Comparison of ENCODE assay signal across 8 cellular contexts in the genomic region with DNA sequence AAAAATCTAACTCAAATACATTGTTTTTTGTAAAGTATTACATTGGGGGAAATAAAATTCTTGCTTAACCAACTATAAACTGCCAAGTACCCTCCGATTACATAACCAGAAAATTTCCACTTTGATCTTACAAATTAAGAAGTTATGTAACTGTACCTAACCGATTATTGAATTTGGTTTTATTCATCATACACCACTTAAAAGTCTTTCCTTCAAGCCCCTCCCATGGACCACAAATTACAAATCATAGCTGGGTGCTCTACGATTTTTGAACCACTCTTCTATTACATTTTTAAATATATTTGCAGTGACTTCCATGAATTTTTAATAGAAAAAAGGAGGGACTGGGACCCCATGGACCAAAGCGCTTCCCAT. TPM values are rescaled to one million over a fixed set of nuclear protein-coding genes. Genes with fewer than 3 reads are reported as not detected.
A peak's percentile ranks its signal among the peaks of the same experiment; 100 is the strongest.
DNase-seq lines count a peak whose midpoint lies in the region; FAIRE-seq and TF ChIP-seq lines count a peak whose summit lies in the region.

No MANE protein-coding gene starts in this region.

- no peak overlapping the region for H3K23ac ChIP-seq in trophoblast cell (ENCODE audit: low read length)

- H3K9me3 ChIP-seq in OCI-LY7 (ENCODE audit: low read length) (no peaks in the 10 kb centered on the region), trophoblast cell (ENCODE audit: insufficient read depth, low read depth, low read length) (peaks cover 4% of the 10 kb centered on the region)

- H2BK12ac ChIP-seq in trophoblast cell (ENCODE audit: low read length): no peak overlapping the region

- peak overlapping the region; percentile 39 for H3K9ac ChIP-seq in trophoblast cell (ENCODE audit: low read length)

- H3K4me3 ChIP-seq in GM12875 (ENCODE audit: low read depth, low read length) (peak overlapping the region; percentile 72), OCI-LY7 (ENCODE audit: low read depth, low read length, poor library complexity, severe bottlenecking) (peak overlapping the region; percentile 77), trophoblast cell (ENCODE audit: low read depth, low read length) (peak overlapping the region; percentile 84)

- intact Hi-C loops in OCI-LY7 (cut with micrococcal nuclease; ENCODE audit: unreplicated experiment): loop anchor here (5.0 to 10.0 kb wide), 3 partner anchors 55 to 473 kb away; no protein-coding TSS in a partner anchor

- H4K12ac ChIP-seq in trophoblast cell (ENCODE audit: low read depth, low read length): no peak overlapping the region

- H3K27me3 ChIP-seq in trophoblast cell (ENCODE audit: insufficient read depth, low read length): no peaks in the 10 kb centered on the region

- no peak for TF ChIP-seq POLR2A in GM12892 (IDR thresholded peaks at IDR 0.05; ENCODE audit: low read depth, low read length)

- H3K4me2 ChIP-seq in OCI-LY7 (ENCODE audit: low read length) (peak overlapping the region; percentile 55), trophoblast cell (ENCODE audit: low read length) (peak overlapping the region; percentile 46)

- TSS peak; percentile 71 for BruUV-seq in OCI-LY7 (replicated peaks; lab: Mats Ljungman, UMichigan)

- no peak overlapping the region for H3K18ac ChIP-seq in trophoblast cell (ENCODE audit: low read length)

- H4K20me1 ChIP-seq in OCI-LY7 (ENCODE audit: insufficient read depth, low read length): no peaks in the 10 kb centered on the region

- H3K4me1 ChIP-seq in OCI-LY7 (ENCODE audit: insufficient read depth, low read length, poor library complexity, severe bottlenecking) (peaks cover 52% of the 10 kb centered on the region), trophoblast cell (ENCODE audit: control insufficient read depth in 1 of 2, insufficient read depth in 2 of 2, low read length in 2 of 2) (no peaks in the 10 kb centered on the region)

- CTCF ChIA-PET in OCI-LY7 (lab: Charles Lee; ENCODE audit: unreplicated experiment): interaction anchor here (1.3 kb wide), 1 partner anchor 68 kb away, joined by 4 read pairs; no protein-coding TSS in a partner anchor

- DNase-seq in OCI-LY7 (ENCODE audit: low spot score) (peak; percentile 19), trophoblast cell (peak in 1 of 2 donors; percentile 32), islet precursor cell (no peak), GM12892 (ENCODE audit: insufficient read length) (no peak), SIG-M5 treated with dmso at 0.1 percent for 504 hours (lab: John Stamatoyannopoulos, UW; ENCODE audit: unreplicated experiment) (no peak), glomerular visceral epithelial cell (ENCODE audit: extremely low spot score) (no peak)

- no peak overlapping the region for H3K14ac ChIP-seq in trophoblast cell (ENCODE audit: low read length)

- H3K4ac ChIP-seq in trophoblast cell (ENCODE audit: low read depth, low read length): no peak overlapping the region

- no peaks in the 10 kb centered on the region for H3K9me2 ChIP-seq in OCI-LY7 (ENCODE audit: insufficient read depth, low read length)

- no peak overlapping the region for H4K8ac ChIP-seq in trophoblast cell (ENCODE audit: low read depth, low read length)

- H3K79me2 ChIP-seq in OCI-LY7 (ENCODE audit: insufficient read depth, low read depth, low read length) (peaks cover 61% of the 10 kb centered on the region), trophoblast cell (ENCODE audit: control insufficient read depth, insufficient read depth, low read length, poor library complexity) (no peaks in the 10 kb centered on the region)

- POLR2A ChIA-PET in OCI-LY7 (lab: Charles Lee): interaction anchor here (0.6 to 1.9 kb wide), 15 partner anchors 9 to 461 kb away, joined by 3 to 13 read pairs (median 5); partner anchors contain the start of genes ZNF107 and ZNF736

- peaks cover 24% of the 10 kb centered on the region for H3K36me3 ChIP-seq in OCI-LY7 (ENCODE audit: insufficient read depth, low read length)
- H3K36me3 ChIP-seq in trophoblast cell (ENCODE audit: control insufficient read depth in 1 of 2, insufficient read depth in 2 of 2, low read length in 2 of 2): no peaks in the 10 kb centered on the region

- H2AK5ac ChIP-seq in trophoblast cell (ENCODE audit: low read length): no peak overlapping the region

- WGBS in trophoblast cell (ENCODE audit: extremely low coverage, insufficient coverage, insufficient read length): no CpG with 5 or more reads among the region's 4 CpGs

- TF ChIP-seq CTCF in GM12875 (IDR thresholded peaks at IDR 0.05; ENCODE audit: borderline replicate concordance, insufficient read depth, low read depth, low read length): no peak
- no peak for TF ChIP-seq CTCF in OCI-LY7 (conservative IDR thresholded peaks at IDR 0.05; ENCODE audit: low read length)

- peak; percentile 18 for FAIRE-seq in endometrium (lab: Jason Lieb, UNC)
- no peak for FAIRE-seq in GM12892 (lab: Jason Lieb, UNC)

- H2AFZ ChIP-seq in OCI-LY7 (ENCODE audit: low read length) (peak overlapping the region; percentile 69; the same call in 1 of the 2 replicates), trophoblast cell (ENCODE audit: insufficient read depth, low read length, poor library complexity) (no peak overlapping the region)

- no peak overlapping the region for H2BK5ac ChIP-seq in trophoblast cell (ENCODE audit: low read depth, low read length, poor library complexity)

- H3K27ac ChIP-seq in OCI-LY7 (ENCODE audit: low read depth, low read length, poor library complexity, severe bottlenecking): peak overlapping the region; percentile 86
- H3K27ac ChIP-seq in trophoblast cell (ENCODE audit: low read depth, low read length): no peak overlapping the region

- no peak overlapping the region for H4K91ac ChIP-seq in trophoblast cell (ENCODE audit: low read depth, low read length)

- H3K79me1 ChIP-seq in trophoblast cell (ENCODE audit: low read length): no peaks in the 10 kb centered on the region

- no peak overlapping the region for H2BK120ac ChIP-seq in trophoblast cell (ENCODE audit: insufficient read depth, low read length, poor library complexity)

RNA-seq across cellular contexts. Expression of gene ZNF680, which starts 0.6 kb away (rescaled TPM):
- 55.9 and 62.6 TPM in 2 replicates for total RNA-seq in OCI-LY7 (2014; rRNA removed; shearing (Covaris generic))
- total RNA-seq in OCI-LY7 (2022): 48.4 and 58.4 TPM in 2 replicates
- 1.3 and 1.4 TPM in 2 replicates for polyA plus RNA-seq in trophoblast cell (2013)
- polyA plus RNA-seq in GM12892 (2012; ENCODE audit: missing spikeins): 9.8 TPM
